ENCODE assay signal across 29 cellular contexts in the genomic region with DNA sequence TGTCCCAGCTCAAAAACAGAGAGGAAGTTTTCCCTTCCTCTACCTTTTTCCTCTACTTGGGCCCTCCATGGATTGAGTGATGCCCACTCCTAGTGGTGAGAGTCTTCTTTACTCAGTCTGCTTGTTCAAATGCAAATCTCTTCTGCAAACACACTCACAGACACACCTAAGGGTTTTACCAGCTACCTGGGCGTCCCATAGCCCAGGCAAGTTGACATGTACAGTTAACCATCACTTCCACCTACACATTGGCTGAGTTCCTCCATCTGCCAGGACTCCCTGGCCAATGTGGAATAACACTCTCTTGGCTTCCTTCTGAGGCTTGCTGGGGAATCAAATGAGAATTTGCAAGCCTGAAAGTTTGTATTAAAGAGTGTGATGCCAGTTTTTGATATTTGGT.
"Had no signal": no experiment of that assay in that cellular context is flagged by ENCODE, and none has a peak within 500 bp of the region (broad histone marks: within the 10 kb centered on the region; RNA-seq: fewer than 3 reads in every experiment).

No MANE protein-coding gene starts in this region.

- FAIRE-seq: colon, endometrium, endothelial cell of umbilical vein, frontal cortex had no signal

- DNase-seq: colonic mucosa; cortex of kidney; dermis blood vessel endothelial cell; dorsolateral prefrontal cortex; effector CD4-positive, alpha-beta T cell; effector CD8-positive, alpha-beta T cell; effector memory CD4-positive, alpha-beta T cell; effector memory CD8-positive, alpha-beta T cell; endodermal cell; erythroblast; esophagus squamous epithelium; foreskin fibroblast; foreskin keratinocyte; foreskin melanocyte; gastrocnemius medialis; glutamatergic neuron; head of caudate nucleus; heart left ventricle; heart right ventricle had no signal

- H3K27me3 ChIP-seq: colonic mucosa, esophagus squamous epithelium, foreskin keratinocyte, heart left ventricle had no signal

- H3K4me3 ChIP-seq: colonic mucosa, coronary artery, dorsolateral prefrontal cortex, esophagus muscularis mucosa, esophagus squamous epithelium, gastrocnemius medialis, gastroesophageal sphincter, heart left ventricle, heart right ventricle had no signal

- H3K27ac ChIP-seq: colonic mucosa, coronary artery, dorsolateral prefrontal cortex, epithelial cell of prostate, esophagus muscularis mucosa, esophagus squamous epithelium, foreskin keratinocyte, gastrocnemius medialis, gastroesophageal sphincter, heart left ventricle, heart right ventricle had no signal

- H3K4me1 ChIP-seq: colonic mucosa, esophagus muscularis mucosa, esophagus squamous epithelium, foreskin keratinocyte, gastrocnemius medialis, gastroesophageal sphincter had no signal

- H3K4me3 Mint-ChIP-seq: dendritic cell treated with granulocyte-macrophage colony-stimulating factor and Interleukin-4, amounts not matched to agents 40 ng/mL and 50 ng/mL, for 4 days; effector memory CD8-positive, alpha-beta T cell; endodermal cell had no signal

- H3K9me3 Mint-ChIP-seq: effector memory CD8-positive, alpha-beta T cell had no signal

- ATAC-seq: effector memory CD8-positive, alpha-beta T cell; esophagus mucosa; foreskin keratinocyte; gastrocnemius medialis; gastroesophageal sphincter; heart left ventricle; heart right ventricle had no signal

- H3K36me3 ChIP-seq: colonic mucosa, esophagus muscularis mucosa, esophagus squamous epithelium, gastrocnemius medialis, gastroesophageal sphincter, heart left ventricle, heart right ventricle had no signal

- H3K27ac Mint-ChIP-seq: dendritic cell treated with granulocyte-macrophage colony-stimulating factor and Interleukin-4, amounts not matched to agents 40 ng/mL and 50 ng/mL, for 4 days; effector memory CD8-positive, alpha-beta T cell; endodermal cell had no signal

- H3K9me3 ChIP-seq: colonic mucosa, esophagus squamous epithelium, gastrocnemius medialis had no signal
